Comparison of ENCODE assay signal across 23 cellular contexts in genomic region chr7:88523645-88524044, GRCh38.
"Had no signal": no experiment of that assay in that cellular context is flagged by ENCODE, and none has a peak within 500 bp of the region (broad histone marks: within the 10 kb centered on the region; RNA-seq: fewer than 3 reads in every experiment).

No MANE protein-coding gene starts in this region.

- H3K4me3 ChIP-seq: ascending aorta, coronary artery, dorsolateral prefrontal cortex, left lung, lower lobe of right lung, sigmoid colon, stomach, tibial nerve had no signal

- H3K27me3 Mint-ChIP-seq: activated naive CD8-positive, alpha-beta T cell treated with anti-CD3 and anti-CD28 coated beads for 36 hours; brain; stimulated activated memory B cell treated with anti-CD40 and anti-IgM and Interleukin-4, amounts not matched to agents 10 μg/mL and 1 μg/mL and 100 μg/mL, for 72 hours had no signal

- H3K36me3 ChIP-seq: ascending aorta, left lung, lower lobe of right lung, neutrophil, sigmoid colon, stomach, tibial nerve had no signal

- H3K4me1 ChIP-seq: ascending aorta, left lung, lower lobe of right lung, sigmoid colon, stomach had no signal

- H3K4me1 Mint-ChIP-seq: activated CD4-positive, alpha-beta T cell treated with anti-CD3 and anti-CD28 coated beads for 36 hours; activated naive CD8-positive, alpha-beta T cell treated with anti-CD3 and anti-CD28 coated beads for 36 hours; natural killer cell; stimulated activated memory B cell treated with anti-CD40 and anti-IgM and Interleukin-4, amounts not matched to agents 10 μg/mL and 1 μg/mL and 100 μg/mL, for 72 hours had no signal

- H3K9me3 Mint-ChIP-seq: activated naive CD4-positive, alpha-beta T cell treated with anti-CD3 and anti-CD28 coated beads for 36 hours; activated naive CD8-positive, alpha-beta T cell treated with anti-CD3 and anti-CD28 coated beads for 36 hours; activated T-helper 1 cell treated with anti-CD3 and anti-CD28 coated beads, Interleukin-12 subunit alpha, Interleukin-12 subunit beta, Interleukin-2, Interleukin-4 antibody, amounts not matched to agents 30 ng/mL and 10 ng/mL and 1 ng/mL, durations not matched to agents 14 hours and 24 hours and 36 hours; T-helper 2 cell treated with Interferon-gamma antibody and Interleukin-4, amounts not matched to agents 5 μg/mL and 100 μg/mL, for 36 hours had no signal

- H3K27me3 ChIP-seq: ascending aorta, dorsolateral prefrontal cortex, left lung, neutrophil, sigmoid colon, stomach, tibial nerve had no signal

- H3K36me3 Mint-ChIP-seq: activated naive CD8-positive, alpha-beta T cell treated with anti-CD3 and anti-CD28 coated beads for 36 hours; brain; natural killer cell; stimulated activated memory B cell treated with anti-CD40 and anti-IgM and Interleukin-4, amounts not matched to agents 10 μg/mL and 1 μg/mL and 100 μg/mL, for 72 hours had no signal

- H3K27ac Mint-ChIP-seq: activated CD4-positive, alpha-beta T cell treated with anti-CD3 and anti-CD28 coated beads for 36 hours; activated naive CD4-positive, alpha-beta T cell treated with anti-CD3 and anti-CD28 coated beads for 36 hours; activated naive CD8-positive, alpha-beta T cell treated with anti-CD3 and anti-CD28 coated beads for 36 hours; activated T-helper 1 cell treated with anti-CD3 and anti-CD28 coated beads, Interleukin-12 subunit alpha, Interleukin-12 subunit beta, Interleukin-2, Interleukin-4 antibody, amounts not matched to agents 30 ng/mL and 10 ng/mL and 1 ng/mL, durations not matched to agents 14 hours and 24 hours and 36 hours; brain; natural killer cell; stimulated activated memory B cell treated with anti-CD40 and anti-IgM and Interleukin-4, amounts not matched to agents 10 μg/mL and 1 μg/mL and 100 μg/mL, for 72 hours; T-helper 2 cell treated with Interferon-gamma antibody and Interleukin-4, amounts not matched to agents 5 μg/mL and 100 μg/mL, for 36 hours had no signal

- DNase-seq: activated CD4-positive, alpha-beta T cell treated with anti-CD3 and anti-CD28 coated beads for 36 hours; activated CD4-positive, CD25-positive, alpha-beta regulatory T cell; activated effector memory CD4-positive, alpha-beta T cell treated with anti-CD3 and anti-CD28 coated beads, Interleukin-2, amount 50 U/mL, for 16 hours; activated naive CD4-positive, alpha-beta T cell treated with anti-CD3 and anti-CD28 coated beads for 36 hours; activated naive CD8-positive, alpha-beta T cell treated with anti-CD3 and anti-CD28 coated beads for 36 hours; dorsolateral prefrontal cortex; effector memory CD4-positive, alpha-beta T cell; left lung; lower lobe of right lung; natural killer cell; sigmoid colon; small intestine; stimulated activated CD4-positive, alpha-beta T cell treated with anti-CD3 and anti-CD28 coated beads, Interleukin-4, amount 100 ng/mL, for 24 hours; stimulated activated CD8-positive, alpha-beta memory T cell treated with anti-CD3 and anti-CD28 coated beads, Interleukin-4, amount 100 ng/mL, for 48 hours; stomach had no signal

- H3K9me3 ChIP-seq: ascending aorta, lower lobe of right lung, neutrophil, sigmoid colon, stomach, tibial nerve had no signal

- H3K4me3 Mint-ChIP-seq: activated CD4-positive, alpha-beta T cell treated with anti-CD3 and anti-CD28 coated beads for 36 hours; activated naive CD4-positive, alpha-beta T cell treated with anti-CD3 and anti-CD28 coated beads for 36 hours; activated naive CD8-positive, alpha-beta T cell treated with anti-CD3 and anti-CD28 coated beads for 36 hours; activated T-helper 1 cell treated with anti-CD3 and anti-CD28 coated beads, Interleukin-12 subunit alpha, Interleukin-12 subunit beta, Interleukin-2, Interleukin-4 antibody, amounts not matched to agents 30 ng/mL and 10 ng/mL and 1 ng/mL, durations not matched to agents 14 hours and 24 hours and 36 hours; brain; natural killer cell; stimulated activated memory B cell treated with anti-CD40 and anti-IgM and Interleukin-4, amounts not matched to agents 10 μg/mL and 1 μg/mL and 100 μg/mL, for 72 hours; T-helper 2 cell treated with Interferon-gamma antibody and Interleukin-4, amounts not matched to agents 5 μg/mL and 100 μg/mL, for 36 hours had no signal

- H3K27ac ChIP-seq: ascending aorta, coronary artery, left lung, lower lobe of right lung, neutrophil, sigmoid colon, stomach, tibial nerve had no signal
